Comparison of ENCODE assay signal across 21 cellular contexts in genomic region chr22:41348964-41349484, GRCh38. TPM values are rescaled to one million over a fixed set of nuclear protein-coding genes. Genes with fewer than 3 reads are reported as not detected.
DNase-seq lines count a peak whose midpoint lies in the region; ATAC-seq, FAIRE-seq and TF ChIP-seq lines count a peak whose summit lies in the region.
"Had no signal": no experiment of that assay in that cellular context is flagged by ENCODE, and none has a peak within 500 bp of the region (broad histone marks: within the 10 kb centered on the region; RNA-seq: fewer than 3 reads in every experiment).

No MANE protein-coding gene starts in this region.

- H3K36me3 ChIP-seq in Caco-2 (ENCODE audit: control insufficient read depth, insufficient read depth, low read length) (peaks cover 7% of the 10 kb centered on the region), RWPE2 (ENCODE audit: low read depth) (peaks cover 81% of the 10 kb centered on the region), mesenchymal stem cell (ENCODE audit: control insufficient read depth in 1 of 2, insufficient read depth in 2 of 2, low read depth in 1 of 2, low read length in 2 of 2) (peaks cover 83 to 87% of the 10 kb centered on the region in 2 experiments)

- H3K4me3 Mint-ChIP-seq in Caco-2 (ENCODE audit: unreplicated experiment) = no peak overlapping the region
- H3K4me3 Mint-ChIP-seq: CD4-positive, CD25-positive, alpha-beta regulatory T cell; CD8-positive, alpha-beta memory T cell; GM23338; HFFc6; IgD-negative memory B cell had no signal

- no peak overlapping the region for H3K27ac ChIP-seq in RWPE2 (ENCODE audit: poor library complexity, severe bottlenecking)
- H3K27ac ChIP-seq in mesenchymal stem cell (ENCODE audit: low read length, poor library complexity, severe bottlenecking) = no peak overlapping the region
- no peak overlapping the region for H3K27ac ChIP-seq in substantia nigra (ENCODE audit: low read depth, low read length, poor library complexity, severe bottlenecking)
- H3K27ac ChIP-seq: HL-60 had no signal

- H3K4me3 ChIP-seq in Caco-2 (ENCODE audit: low read depth, low read length) = no peak overlapping the region
- no peak overlapping the region for H3K4me3 ChIP-seq in RWPE2 (ENCODE audit: severe bottlenecking)
- no peak overlapping the region for H3K4me3 ChIP-seq in mesenchymal stem cell (ENCODE audit: insufficient read depth in 1 of 2, low read depth in 1 of 2, low read length in 2 of 2)
- H3K4me3 ChIP-seq: GM23338 had no signal

- H2AK5ac ChIP-seq in mesenchymal stem cell (ENCODE audit: low read length, severe bottlenecking) = no peak overlapping the region

- peaks cover 65% of the 10 kb centered on the region for H3K36me3 Mint-ChIP-seq in Caco-2 (ENCODE audit: insufficient read depth, unreplicated experiment)

- H3K9me3 Mint-ChIP-seq in Caco-2 (ENCODE audit: unreplicated experiment) = no peaks in the 10 kb centered on the region
- H3K9me3 Mint-ChIP-seq: CD4-positive, CD25-positive, alpha-beta regulatory T cell; CD8-positive, alpha-beta memory T cell; GM23338; HFFc6; IgD-negative memory B cell had no signal

- H2BK5ac ChIP-seq in mesenchymal stem cell (ENCODE audit: low read depth, low read length, poor library complexity, severe bottlenecking) = no peak overlapping the region

- peak overlapping the region; percentile 86 for H3K27ac Mint-ChIP-seq in Caco-2 (ENCODE audit: unreplicated experiment)
- H3K27ac Mint-ChIP-seq: GM23338, IgD-negative memory B cell had no signal

- peaks cover 28% of the 10 kb centered on the region for H3K4me1 Mint-ChIP-seq in Caco-2 (ENCODE audit: low read depth, unreplicated experiment)
- H3K4me1 Mint-ChIP-seq: CD8-positive, alpha-beta memory T cell; GM23338; IgD-negative memory B cell had no signal

- peak overlapping the region; percentile 12 for H2BK15ac ChIP-seq in mesenchymal stem cell (ENCODE audit: low read depth, poor library complexity, severe bottlenecking)

- no peak for ATAC-seq in RWPE2 (ENCODE audit: low read depth)
- ATAC-seq: GM23338, HCT116 had no signal

- CTCF ChIA-PET in Caco-2 (lab: Charles Lee) = interaction anchor here (1.6 kb wide), 1 partner anchor 32 kb away, joined by 9 read pairs; the partner anchor contains the start of gene TEF

- H2AFZ ChIP-seq in mesenchymal stem cell (ENCODE audit: low read depth, low read length) = no peak overlapping the region
- H2AFZ ChIP-seq: GM23338 had no signal

- no peak overlapping the region for H3K14ac ChIP-seq in mesenchymal stem cell (ENCODE audit: low read length in 2 of 2)

- H3K4me1 ChIP-seq in Caco-2 (peaks cover 35% of the 10 kb centered on the region), RWPE2 (ENCODE audit: insufficient read depth, poor library complexity, severe bottlenecking) (no peaks in the 10 kb centered on the region), mesenchymal stem cell (ENCODE audit: control insufficient read depth, insufficient read depth, low read depth, low read length) (peaks cover 18% of the 10 kb centered on the region)
- H3K4me1 ChIP-seq: BE2C had no signal

- DNase-seq in Caco-2 (no peak), RWPE2 (ENCODE audit: low spot score) (peak; percentile 60), mesenchymal stem cell (no peak), urothelium cell line (ENCODE audit: low spot score) (no peak), SIG-M5 (lab: John Stamatoyannopoulos, UW) (no peak), substantia nigra (lab: John Stamatoyannopoulos, UW) (no peak)
- DNase-seq: BE2C; C1 segment of cervical spinal cord; CD4-positive, CD25-positive, alpha-beta regulatory T cell; CD8-positive, alpha-beta memory T cell; COR-L47; HFFc6 had no signal

- no peak overlapping the region for H3K23ac ChIP-seq in mesenchymal stem cell (ENCODE audit: low read length in 2 of 2)

- POLR2A ChIA-PET in Caco-2 (lab: Charles Lee) = interaction anchor here (2.1 kb wide), 1 partner anchor 32 kb away, joined by 18 read pairs; the partner anchor contains the start of gene TEF

- peaks cover 31% of the 10 kb centered on the region for H3K79me1 ChIP-seq in mesenchymal stem cell (replicated peaks; ENCODE audit: low read length, poor library complexity, severe bottlenecking)

- no peak overlapping the region for H3K4ac ChIP-seq in mesenchymal stem cell (ENCODE audit: low read depth in 1 of 2, low read length in 2 of 2)

- H2BK120ac ChIP-seq in mesenchymal stem cell (ENCODE audit: low read depth, low read length) = no peak overlapping the region

- no peak overlapping the region for H3K18ac ChIP-seq in mesenchymal stem cell (ENCODE audit: low read depth in 1 of 2, low read length in 2 of 2)

- TF ChIP-seq CTCF in Caco-2 (IDR thresholded peaks at IDR 0.05; ENCODE audit: insufficient read depth in 1 of 2, low read depth in 1 of 2, low read length in 1 of 2, severe bottlenecking in 1 of 2, unreplicated experiment in 1 of 2) = no peak
- TF ChIP-seq CTCF in RWPE2 (IDR thresholded peaks at IDR 0.05; ENCODE audit: poor library complexity, severe bottlenecking) = no peak

- WGBS in mesenchymal stem cell = 98% methylated on average over 22 of the region's 22 CpGs

- no TSS peak for BruUV-seq in Caco-2 (replicated peaks; lab: Mats Ljungman, UMichigan)

- H4K8ac ChIP-seq in mesenchymal stem cell (ENCODE audit: low read length) = no peak overlapping the region

- H3K9ac ChIP-seq in mesenchymal stem cell (ENCODE audit: low read length) = no peak overlapping the region

- intact Hi-C loops in Caco-2 (cut with micrococcal nuclease; ENCODE audit: unreplicated experiment) = no loop called here

- H2BK12ac ChIP-seq in mesenchymal stem cell (ENCODE audit: low read length in 2 of 2) = no peak overlapping the region

- FAIRE-seq in urothelium cell line (lab: Jason Lieb, UNC) = peak; percentile 40
- FAIRE-seq: D721Med, G401.6, GM12892, GM18507, H54 had no signal

- no peaks in the 10 kb centered on the region for H3K27me3 Mint-ChIP-seq in Caco-2 (ENCODE audit: insufficient read depth, unreplicated experiment)
- H3K27me3 Mint-ChIP-seq: CD4-positive, CD25-positive, alpha-beta regulatory T cell; CD8-positive, alpha-beta memory T cell; IgD-negative memory B cell had no signal

- H3K27me3 ChIP-seq in Caco-2 (replicated peaks; ENCODE audit: control insufficient read depth, insufficient read depth, low read length) (no peaks in the 10 kb centered on the region), RWPE2 (ENCODE audit: insufficient read depth, poor library complexity, severe bottlenecking) (no peaks in the 10 kb centered on the region), mesenchymal stem cell (ENCODE audit: control insufficient read depth in 1 of 2, insufficient read depth in 1 of 2, low read length in 2 of 2) (no peaks in the 10 kb centered on the region)
- H3K27me3 ChIP-seq: BE2C had no signal

- H3K4me2 ChIP-seq in mesenchymal stem cell (ENCODE audit: low read length, poor library complexity, severe bottlenecking) = no peak overlapping the region
- H3K4me2 ChIP-seq: GM23338 had no signal

- no peaks in the 10 kb centered on the region for H3K9me3 ChIP-seq in Caco-2
- H3K9me3 ChIP-seq in RWPE2 (ENCODE audit: severe bottlenecking) = no peaks in the 10 kb centered on the region
- no peaks in the 10 kb centered on the region for H3K9me3 ChIP-seq in mesenchymal stem cell (ENCODE audit: control insufficient read depth, low read length)
- H3K9me3 ChIP-seq: BE2C had no signal

- H4K91ac ChIP-seq in mesenchymal stem cell (ENCODE audit: low read length) = peak overlapping the region; percentile 47

RNA-seq across cellular contexts. Expression of gene TEF, which starts 32.7 kb away (rescaled TPM):
- total RNA-seq in Caco-2 (2022) = 13.8 and 17.8 TPM in 2 replicates
- 2.1 TPM for polyA plus RNA-seq in mesenchymal stem cell (2013, experiment 1 of 2)
- polyA plus RNA-seq in mesenchymal stem cell (2013, experiment 2 of 2) = 2.5 TPM

RNA-seq across cellular contexts. Expression of gene ZC3H7B, which starts 47.7 kb away (rescaled TPM):
- 55.0 and 60.6 TPM in 2 replicates for total RNA-seq in Caco-2 (2022)
- polyA plus RNA-seq in mesenchymal stem cell (2013, experiment 1 of 2) = 47.1 TPM
- 47.2 TPM for polyA plus RNA-seq in mesenchymal stem cell (2013, experiment 2 of 2)
